In the genomic region with DNA sequence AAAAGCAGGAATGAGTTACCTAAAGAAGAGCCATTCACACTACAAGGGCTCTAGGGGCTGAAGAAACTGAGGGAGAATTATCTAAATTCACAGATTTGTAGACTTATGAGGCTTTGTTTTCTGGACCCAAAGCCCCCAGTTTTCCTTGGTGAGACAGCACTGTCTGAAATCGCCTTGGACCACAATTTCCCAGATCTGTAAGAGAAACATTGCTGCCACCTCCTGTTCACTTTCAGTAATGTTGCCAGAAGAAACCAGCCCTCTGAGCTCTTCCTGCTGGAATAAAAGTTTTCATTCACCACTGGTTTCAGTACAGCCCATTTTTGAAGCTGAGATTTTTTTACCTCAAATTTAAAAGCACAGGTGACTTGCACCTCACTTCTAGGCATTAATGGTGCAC, we compare ENCODE assay signal across 9 cellular contexts.
DNase-seq lines count a peak whose midpoint lies in the region; ATAC-seq, FAIRE-seq and TF ChIP-seq lines count a peak whose summit lies in the region.
"Had no signal": no experiment of that assay in that cellular context is flagged by ENCODE, and none has a peak within 500 bp of the region (broad histone marks: within the 10 kb centered on the region; RNA-seq: fewer than 3 reads in every experiment).

No MANE protein-coding gene starts in this region.

- H3K27me3 ChIP-seq in astrocyte (ENCODE audit: insufficient read depth, low read length) (no peaks in the 10 kb centered on the region), small intestine (ENCODE audit: control insufficient read depth in 2 of 2, insufficient read depth in 2 of 2, low read length in 2 of 2) (no peaks in the 10 kb centered on the region)

- no peaks in the 10 kb centered on the region for H3K9me3 ChIP-seq in astrocyte (ENCODE audit: insufficient read depth, low read depth, low read length)
- no peaks in the 10 kb centered on the region for H3K9me3 ChIP-seq in small intestine (ENCODE audit: control insufficient read depth, low read depth)

- H3K4me2 ChIP-seq in astrocyte (ENCODE audit: low read length): no peak overlapping the region

- DNase-seq in GM10248 (ENCODE audit: extremely low spot score): peak; percentile 39
- peak; percentile 49 for DNase-seq in NCI-H2171 treated with DMSO at 0.1 percent for 48 hours (lab: John Stamatoyannopoulos, UW)
- peak; percentile 33 for DNase-seq in astrocyte (ENCODE audit: low read depth)
- DNase-seq in hypothalamus (lab: John Stamatoyannopoulos, UW): peak in 34 of 51 donors; percentile 2 to 79 (median 31)
- peak; percentile 44 for DNase-seq in small intestine
- DNase-seq in T1000 (lab: John Stamatoyannopoulos, UW): no peak

- CTCF ChIA-PET in GM10248 (lab: Yijun Ruan, JAX): interaction anchor here (1.0 to 11.2 kb wide), 17 partner anchors 9 to 817 kb away, joined by 3 to 209 read pairs (median 5); no protein-coding TSS in a partner anchor

- no peaks in the 10 kb centered on the region for H4K20me1 ChIP-seq in astrocyte (ENCODE audit: insufficient read depth, low read length)

- H3K27ac ChIP-seq in astrocyte (ENCODE audit: low read depth, low read length) (no peak overlapping the region), small intestine (ENCODE audit: low read depth in 1 of 2, low read length in 1 of 2) (no peak overlapping the region)

- peaks cover 3% of the 10 kb centered on the region for H3K4me1 Mint-ChIP-seq in astrocyte (ENCODE audit: low read depth, unreplicated experiment)
- H3K4me1 Mint-ChIP-seq: activated naive CD4-positive, alpha-beta T cell treated with anti-CD3 and anti-CD28 coated beads, Interleukin-2, amount 50 U/mL, for 24 hours had no signal

- no peaks in the 10 kb centered on the region for H3K79me2 ChIP-seq in astrocyte (ENCODE audit: insufficient read depth, low read length)

- no peaks in the 10 kb centered on the region for H3K27me3 Mint-ChIP-seq in astrocyte (ENCODE audit: low read depth, unreplicated experiment)

- no peaks in the 10 kb centered on the region for H3K9me3 Mint-ChIP-seq in astrocyte (ENCODE audit: unreplicated experiment)
- H3K9me3 Mint-ChIP-seq: activated naive CD4-positive, alpha-beta T cell treated with anti-CD3 and anti-CD28 coated beads, Interleukin-2, amount 50 U/mL, for 24 hours had no signal

- H3K4me3 ChIP-seq in astrocyte (ENCODE audit: insufficient read depth, low read depth, low read length) (no peak overlapping the region), small intestine (ENCODE audit: low read depth in 1 of 2, low read length in 2 of 2) (no peak overlapping the region)

- no peak overlapping the region for H3K27ac Mint-ChIP-seq in astrocyte (ENCODE audit: unreplicated experiment)
- H3K27ac Mint-ChIP-seq: activated naive CD4-positive, alpha-beta T cell treated with anti-CD3 and anti-CD28 coated beads, Interleukin-2, amount 50 U/mL, for 24 hours had no signal

- FAIRE-seq in astrocyte (lab: Jason Lieb, UNC) (peak; percentile 56), small intestine (lab: Jason Lieb, UNC) (no peak)

- H3K4me1 ChIP-seq in astrocyte (ENCODE audit: insufficient read depth, low read length): peaks cover 9% of the 10 kb centered on the region
- no peaks in the 10 kb centered on the region for H3K4me1 ChIP-seq in small intestine (ENCODE audit: control insufficient read depth in 2 of 2, insufficient read depth in 1 of 2, low read depth in 1 of 2, low read length in 1 of 2)

- no peaks in the 10 kb centered on the region for H3K36me3 Mint-ChIP-seq in astrocyte (ENCODE audit: low read depth, unreplicated experiment)
- H3K36me3 Mint-ChIP-seq: activated naive CD4-positive, alpha-beta T cell treated with anti-CD3 and anti-CD28 coated beads, Interleukin-2, amount 50 U/mL, for 24 hours had no signal

- WGBS in small intestine, 3 donors: 0 to 10% (median 0%) methylated on average over 1 of the region's 1 CpG

- H2AFZ ChIP-seq in astrocyte (ENCODE audit: low read depth, low read length): no peak overlapping the region

- H3K9ac ChIP-seq in astrocyte (ENCODE audit: low read length): no peak overlapping the region

- ATAC-seq in HG02610 (IDR thresholded peaks at IDR 0.05; ENCODE audit: unreplicated experiment) (peak; percentile 69), HG03457 (IDR thresholded peaks at IDR 0.05; ENCODE audit: unreplicated experiment) (no peak)

- POLR2A ChIA-PET in GM10248 (lab: Yijun Ruan, JAX): no interaction called here

- H3K36me3 ChIP-seq in astrocyte (ENCODE audit: insufficient read depth, low read length): no peaks in the 10 kb centered on the region
- H3K36me3 ChIP-seq in small intestine (ENCODE audit: control insufficient read depth in 2 of 2, insufficient read depth in 2 of 2, low read length in 2 of 2): no peaks in the 10 kb centered on the region

- no peak overlapping the region for H3K4me3 Mint-ChIP-seq in astrocyte (ENCODE audit: unreplicated experiment)
- H3K4me3 Mint-ChIP-seq: activated naive CD4-positive, alpha-beta T cell treated with anti-CD3 and anti-CD28 coated beads, Interleukin-2, amount 50 U/mL, for 24 hours had no signal

- TF ChIP-seq CTCF in GM10248 (IDR thresholded peaks at IDR 0.05; ENCODE audit: control extremely low read depth, extremely low read depth, low read depth, missing control alignments) (peak; percentile 60), astrocyte (IDR thresholded peaks at IDR 0.05; ENCODE audit: insufficient read depth, low read depth, low read length) (peak; percentile 79)
